Comparison of ENCODE assay signal across 8 cellular contexts in the genomic region with DNA sequence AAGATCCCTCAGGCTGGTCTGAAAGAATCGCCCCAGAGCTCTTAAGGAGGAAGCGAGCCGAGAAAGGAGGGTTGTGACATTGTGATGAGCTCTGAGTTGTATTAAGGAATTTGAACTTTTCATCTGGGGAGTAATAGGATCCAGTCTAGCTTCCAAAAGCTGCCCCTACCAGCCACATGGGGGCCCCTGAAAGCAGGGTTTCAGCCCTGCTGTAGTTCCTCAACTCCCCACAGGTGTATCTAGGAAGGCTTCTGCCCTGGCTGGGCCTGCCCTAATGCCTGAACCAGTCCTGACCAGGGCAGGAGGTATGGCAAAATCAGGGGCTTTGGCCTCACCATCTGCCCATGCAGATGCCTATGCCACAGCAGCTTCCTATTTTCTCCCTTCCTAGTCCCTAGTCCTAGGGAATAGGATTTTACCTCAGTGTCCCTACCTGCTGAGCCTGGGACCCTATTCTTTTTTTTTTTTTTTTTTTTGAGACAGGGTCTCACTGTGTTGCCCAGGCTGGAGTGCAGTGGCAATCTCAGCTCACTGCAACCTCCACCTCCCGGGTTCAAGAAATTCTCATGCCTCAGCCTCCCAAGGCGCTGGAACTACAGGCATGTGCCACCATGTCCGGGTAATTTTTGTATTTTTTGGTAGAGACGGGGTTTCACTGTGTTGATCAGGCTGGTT. TPM values are rescaled to one million over a fixed set of nuclear protein-coding genes. Genes with fewer than 3 reads are reported as not detected.
DNase-seq lines count a peak whose midpoint lies in the region; ATAC-seq, FAIRE-seq and TF ChIP-seq lines count a peak whose summit lies in the region.

No MANE protein-coding gene starts in this region.

- in situ Hi-C loops in KBM-7 (cut with MboI; ENCODE audit: low pct_unique_long_range_greater_than_20kb, low sequenced_read_pairs) = loop anchor here (25.0 kb wide), 1 partner anchor 136 kb away; a partner anchor contains a TSS

- TF ChIP-seq POLR2A in lower leg skin (IDR thresholded peaks at IDR 0.05) = no peak

- intact Hi-C loops in lower leg skin (cut with DNase I; ENCODE audit: low total_unique reads) = loop anchor here (5.0 kb wide), 1 partner anchor 184 kb away; no protein-coding TSS in a partner anchor

- TF ChIP-seq CTCF in D721Med (IDR thresholded peaks at IDR 0.05; ENCODE audit: insufficient read depth, missing control alignments) = peak; percentile 16
- peak in 1 of 3 donors; percentile 29 for TF ChIP-seq CTCF in lower leg skin (IDR thresholded peaks at IDR 0.05)

- WGBS in lower leg skin, 2 donors = 65 to 85% methylated on average over 7 of the region's 7 CpGs

- FAIRE-seq in D721Med (lab: Jason Lieb, UNC) = no peak

- no peak overlapping the region for H3K4me3 ChIP-seq in lower leg skin (ENCODE audit: low read depth, poor library complexity, severe bottlenecking)

- ATAC-seq in GM19043 (IDR thresholded peaks at IDR 0.05; ENCODE audit: low read depth, unreplicated experiment) = peak; percentile 55

- DNase-seq in D721Med (ENCODE audit: insufficient read length, low spot score) (no peak), KBM-7 (peak; percentile 68), T-helper 22 cell (ENCODE audit: low read depth) (peak; percentile 23), mucosa of gallbladder (ENCODE audit: low spot score) (peak; percentile 34), NCI-H446 treated with DMSO at 0.1 percent for 48 hours (lab: John Stamatoyannopoulos, UW) (no peak), lower leg skin (ENCODE audit: low spot score in 2 of 2) (no peak)
- DNase-seq in central memory CD4-positive, alpha-beta T cell = peak; percentile 52

RNA-seq across cellular contexts. Expression of a gene that starts 5.0 kb away (rescaled TPM):
- total RNA-seq in mucosa of gallbladder (24.9 TPM), lower leg skin (10 to 100 TPM; 20.8 to 36.0 (median 23.8) TPM)

RNA-seq across cellular contexts. Expression of a gene that starts 14.0 kb away (rescaled TPM):
- total RNA-seq in mucosa of gallbladder = 23.3 TPM
- total RNA-seq in lower leg skin = 10 to 100 TPM in 3 of 4 donors, 1 to 10 TPM in 1; 8.5 to 21.5 (median 14.4) TPM

Comparison
In these comparisons a context has a peak if more than half of its experiments do, and no peak if none do; other contexts are left out.
1. DNase-seq: peak in KBM-7 (single experiment), T-helper 22 cell (single experiment), central memory CD4-positive, alpha-beta T cell (single experiment) and mucosa of gallbladder (single experiment); none in D721Med (single experiment), NCI-H446 treated with DMSO at 0.1 percent for 48 hours (single experiment) and lower leg skin (0 of 2).